17 cellular contexts compared by ENCODE assay signal in genomic region chr22:40270031-40270430, GRCh38.
DNase-seq lines count a peak whose midpoint lies in the region; ATAC-seq and TF ChIP-seq lines count a peak whose summit lies in the region.
"Had no signal": no experiment of that assay in that cellular context is flagged by ENCODE, and none has a peak within 500 bp of the region (broad histone marks: within the 10 kb centered on the region; RNA-seq: fewer than 3 reads in every experiment).

No MANE protein-coding gene starts in this region.

- H3K4me1 Mint-ChIP-seq in T-helper 17 cell, result peaks cover 25% of the 10 kb centered on the region
- H3K4me1 Mint-ChIP-seq in stimulated activated naive CD8-positive, alpha-beta T cell treated with anti-CD3 and anti-CD28 coated beads, Interleukin-15, amount 100 ng/mL, for 72 hours, result peaks cover 26% of the 10 kb centered on the region

- in situ Hi-C loops in gastrocnemius medialis (cut with MboI; ENCODE audit: low sequenced_read_pairs in 4 of 4), result loop anchor here in 1 of 4 donors (10.0 kb wide), 1 partner anchor 95 kb away; the partner anchor contains the start of gene TNRC6B

- H3K36me3 ChIP-seq in ascending aorta (peaks cover 7 to 28% of the 10 kb centered on the region in 2 donors), gastroesophageal sphincter (peaks cover 0 to 49% of the 10 kb centered on the region in 2 donors), gastrocnemius medialis (peaks cover 0 to 31% of the 10 kb centered on the region in 2 donors)

- TF ChIP-seq CTCF in ascending aorta (IDR thresholded peaks at IDR 0.05) (no peak), gastroesophageal sphincter (IDR thresholded peaks at IDR 0.05) (no peak), gastrocnemius medialis (IDR thresholded peaks at IDR 0.05 in 4 of 5, conservative IDR thresholded peaks at IDR 0.05 in 1 of 5) (no peak)

- no peaks in the 10 kb centered on the region for H3K27me3 ChIP-seq in ascending aorta
- H3K27me3 ChIP-seq in gastroesophageal sphincter, result no peaks in the 10 kb centered on the region
- no peaks in the 10 kb centered on the region for H3K27me3 ChIP-seq in gastrocnemius medialis

- peaks cover 4% of the 10 kb centered on the region in 2 donors for H3K9me3 Mint-ChIP-seq in stimulated activated naive CD8-positive, alpha-beta T cell treated with anti-CD3 and anti-CD28 coated beads, Interleukin-15, amount 100 ng/mL, for 72 hours
- H3K9me3 Mint-ChIP-seq: HFFc6 had no signal

- DNase-seq in T-helper 17 cell (no peak), ascending aorta (ENCODE audit: low spot score in 2 of 2) (no peak), gastrocnemius medialis (no peak), NCI-H2196 treated with DMSO at 0.1 percent for 48 hours (lab: John Stamatoyannopoulos, UW; ENCODE audit: unreplicated experiment) (no peak)
- no peak for DNase-seq in effector CD4-positive, alpha-beta T cell
- DNase-seq in stimulated activated naive CD8-positive, alpha-beta T cell treated with anti-CD3 and anti-CD28 coated beads, Interleukin-15, amount 100 ng/mL, for 72 hours, result no peak
- DNase-seq: C1 segment of cervical spinal cord; Calu3; CD4-positive, alpha-beta memory T cell; COR-L47; DMS53; DMS79 treated with DMSO at 0.1 percent for 48 hours; GF-D8; GOT3; HFFc6 had no signal

- WGBS in gastroesophageal sphincter (ENCODE audit: low coverage in 1 of 2), 2 donors, result 86 to 98% methylated on average over 1 to 9 of the region's 9 CpGs

- peaks cover 8% of the 10 kb centered on the region for H3K36me3 Mint-ChIP-seq in T-helper 17 cell (ENCODE audit: low read depth)

- peak overlapping the region; percentile 24 for H3K27ac Mint-ChIP-seq in T-helper 17 cell
- H3K27ac Mint-ChIP-seq in stimulated activated naive CD8-positive, alpha-beta T cell treated with anti-CD3 and anti-CD28 coated beads, Interleukin-15, amount 100 ng/mL, for 72 hours, result no peak overlapping the region
- H3K27ac Mint-ChIP-seq: HFFc6 had no signal

- H3K4me3 ChIP-seq in ascending aorta (no peak overlapping the region), gastroesophageal sphincter (no peak overlapping the region), gastrocnemius medialis (no peak overlapping the region)
- H3K4me3 ChIP-seq: HAP-1 had no signal

- H3K4me1 ChIP-seq in ascending aorta (no peaks in the 10 kb centered on the region), gastroesophageal sphincter (peaks cover 0 to 49% (median 0%) of the 10 kb centered on the region in 3 donors), gastrocnemius medialis (peaks cover 16 to 17% of the 10 kb centered on the region in 2 donors)
- H3K4me1 ChIP-seq: HAP-1 had no signal

- TF ChIP-seq POLR2A in gastroesophageal sphincter (IDR thresholded peaks at IDR 0.05) (no peak), gastrocnemius medialis (IDR thresholded peaks at IDR 0.05) (no peak)

- no peaks in the 10 kb centered on the region for H3K27me3 Mint-ChIP-seq in T-helper 17 cell
- no peaks in the 10 kb centered on the region for H3K27me3 Mint-ChIP-seq in stimulated activated naive CD8-positive, alpha-beta T cell treated with anti-CD3 and anti-CD28 coated beads, Interleukin-15, amount 100 ng/mL, for 72 hours
- H3K27me3 Mint-ChIP-seq: CD4-positive, alpha-beta memory T cell had no signal

- H3K9me3 ChIP-seq in T-helper 17 cell (ENCODE audit: control insufficient read depth, low read length, poor library complexity, severe bottlenecking) (no peaks in the 10 kb centered on the region), ascending aorta (no peaks in the 10 kb centered on the region), gastroesophageal sphincter (no peaks in the 10 kb centered on the region), gastrocnemius medialis (no peaks in the 10 kb centered on the region)
- H3K9me3 ChIP-seq: HAP-1 had no signal

- no peak for TF ChIP-seq EP300 in gastroesophageal sphincter (IDR thresholded peaks at IDR 0.05)

- ATAC-seq in T-helper 17 cell (no peak), gastroesophageal sphincter (no peak), gastrocnemius medialis (no peak)
- ATAC-seq in stimulated activated naive CD8-positive, alpha-beta T cell treated with anti-CD3 and anti-CD28 coated beads, Interleukin-15, amount 100 ng/mL, for 72 hours, result no peak

- H3K4me3 Mint-ChIP-seq in T-helper 17 cell, result no peak overlapping the region
- H3K4me3 Mint-ChIP-seq in stimulated activated naive CD8-positive, alpha-beta T cell treated with anti-CD3 and anti-CD28 coated beads, Interleukin-15, amount 100 ng/mL, for 72 hours, result no peak overlapping the region
- H3K4me3 Mint-ChIP-seq: CD4-positive, alpha-beta memory T cell; HFFc6 had no signal

- peak overlapping the region; percentile 29 to 34 for H3K27ac ChIP-seq in ascending aorta
- peak overlapping the region in 3 of 4 donors; percentile 24 to 53 (median 49) for H3K27ac ChIP-seq in gastroesophageal sphincter
- peak overlapping the region; percentile 63 to 87 (median 80) for H3K27ac ChIP-seq in gastrocnemius medialis

- intact Hi-C loops in ascending aorta (cut with DNase I), result loop anchor here (5.0 kb wide), 1 partner anchor 48 kb away; no protein-coding TSS in a partner anchor
- intact Hi-C loops in gastrocnemius medialis (cut with DNase I; ENCODE audit: low total_unique reads), result loop anchor here (5.0 to 10.0 kb wide), 2 partner anchors 73 to 745 kb away; partner anchors contain the start of gene ATF4
